ENCODE assay signal across 9 cellular contexts in the genomic region with DNA sequence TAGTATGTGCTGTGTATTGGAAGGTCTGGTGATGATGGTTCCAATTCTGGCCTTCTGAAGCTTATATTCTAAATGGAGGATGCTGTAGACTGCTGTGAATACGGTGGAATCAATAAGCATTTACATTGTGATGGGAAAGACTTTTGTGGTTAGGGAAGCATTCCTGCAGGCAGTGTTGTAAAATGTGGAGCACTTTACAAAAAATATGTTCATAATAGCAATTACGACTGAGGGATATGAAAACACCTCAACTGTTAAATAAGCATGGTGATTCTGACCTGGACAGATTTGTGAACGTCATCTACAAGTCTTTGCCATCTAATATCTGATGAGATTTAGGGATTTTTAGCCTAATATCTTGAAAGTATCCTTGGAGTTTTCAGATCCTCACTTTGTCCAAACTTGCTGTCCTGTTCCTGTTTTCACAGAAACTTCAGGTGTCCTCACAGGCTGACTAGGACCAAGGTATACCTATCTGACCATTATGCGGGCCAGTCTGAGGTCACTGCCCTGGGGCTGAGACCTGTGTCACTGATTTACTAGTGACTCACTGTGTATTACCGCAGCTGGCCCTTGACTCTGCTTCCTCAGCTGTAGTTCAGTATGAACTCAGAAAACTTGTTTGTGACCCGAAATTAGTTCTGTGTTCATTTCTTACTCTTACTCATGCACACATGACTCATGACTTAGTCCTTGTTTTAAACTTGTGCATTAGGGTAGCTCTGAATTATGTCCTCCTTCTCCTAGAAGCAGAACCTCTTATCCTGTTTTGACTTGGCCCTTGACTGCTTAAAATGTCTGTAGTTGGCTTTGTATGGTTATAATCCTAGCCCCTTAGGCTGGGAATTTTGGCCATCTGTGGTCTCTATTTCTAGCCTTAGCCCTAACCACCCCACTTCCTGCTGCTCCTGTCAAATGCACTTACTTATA.
DNase-seq lines count a peak whose midpoint lies in the region; ATAC-seq and TF ChIP-seq lines count a peak whose summit lies in the region.
"Had no signal": no experiment of that assay in that cellular context is flagged by ENCODE, and none has a peak within 500 bp of the region (broad histone marks: within the 10 kb centered on the region; RNA-seq: fewer than 3 reads in every experiment).

No MANE protein-coding gene starts in this region.

- DNase-seq in Calu3 (peak; percentile 95), GM19240 (ENCODE audit: insufficient read length, low spot score) (peak; percentile 23), SW480 (ENCODE audit: low spot score) (peak; percentile 51), foreskin melanocyte (peak; percentile 90)
- DNase-seq in naive thymus-derived CD8-positive, alpha-beta T cell, result no peak
- DNase-seq in stimulated activated naive CD4-positive, alpha-beta T cell (lab: John Stamatoyannopoulos, UW), result no peak
- DNase-seq: T-cell had no signal

- peaks cover 19% of the 10 kb centered on the region for H3K36me3 Mint-ChIP-seq in Calu3 (ENCODE audit: insufficient read depth, unreplicated experiment)
- peaks cover 23% of the 10 kb centered on the region for H3K36me3 Mint-ChIP-seq in stimulated activated memory B cell treated with anti-CD40 and anti-IgM and Interleukin-4, amounts not matched to agents 10 μg/mL and 1 μg/mL and 100 μg/mL, for 72 hours
- H3K36me3 Mint-ChIP-seq in naive thymus-derived CD8-positive, alpha-beta T cell, result peaks cover 35 to 66% (median 46%) of the 10 kb centered on the region in 3 donors

- H3K9me3 Mint-ChIP-seq in Calu3 (ENCODE audit: low read depth, unreplicated experiment), result peaks cover 2% of the 10 kb centered on the region
- H3K9me3 Mint-ChIP-seq in stimulated activated memory B cell treated with anti-CD40 and anti-IgM and Interleukin-4, amounts not matched to agents 10 μg/mL and 1 μg/mL and 100 μg/mL, for 72 hours, result peaks cover 2% of the 10 kb centered on the region
- H3K9me3 Mint-ChIP-seq in naive thymus-derived CD8-positive, alpha-beta T cell, result peaks cover 2 to 27% (median 20%) of the 10 kb centered on the region in 9 donors

- no peaks in the 10 kb centered on the region for H3K27me3 Mint-ChIP-seq in Calu3 (ENCODE audit: unreplicated experiment)
- H3K27me3 Mint-ChIP-seq in stimulated activated memory B cell treated with anti-CD40 and anti-IgM and Interleukin-4, amounts not matched to agents 10 μg/mL and 1 μg/mL and 100 μg/mL, for 72 hours, result no peaks in the 10 kb centered on the region
- no peaks in the 10 kb centered on the region for H3K27me3 Mint-ChIP-seq in naive thymus-derived CD8-positive, alpha-beta T cell
- H3K27me3 Mint-ChIP-seq: T-cell had no signal

- H3K4me1 Mint-ChIP-seq in Calu3 (ENCODE audit: low read depth, unreplicated experiment), result peaks cover 93% of the 10 kb centered on the region
- peaks cover 9% of the 10 kb centered on the region for H3K4me1 Mint-ChIP-seq in stimulated activated memory B cell treated with anti-CD40 and anti-IgM and Interleukin-4, amounts not matched to agents 10 μg/mL and 1 μg/mL and 100 μg/mL, for 72 hours
- peaks cover 0 to 7% (median 0%) of the 10 kb centered on the region in 4 donors for H3K4me1 Mint-ChIP-seq in naive thymus-derived CD8-positive, alpha-beta T cell

- intact Hi-C loops in Calu3 (cut with micrococcal nuclease; ENCODE audit: unreplicated experiment), result loop anchor here (1.0 to 10.0 kb wide), 10 partner anchors 125 to 1952 kb away; no protein-coding TSS in a partner anchor

- H3K4me3 Mint-ChIP-seq in Calu3 (ENCODE audit: low read depth, unreplicated experiment), result peak overlapping the region; percentile 45
- H3K4me3 Mint-ChIP-seq in stimulated activated memory B cell treated with anti-CD40 and anti-IgM and Interleukin-4, amounts not matched to agents 10 μg/mL and 1 μg/mL and 100 μg/mL, for 72 hours, result no peak overlapping the region
- no peak overlapping the region for H3K4me3 Mint-ChIP-seq in naive thymus-derived CD8-positive, alpha-beta T cell
- H3K4me3 Mint-ChIP-seq: T-cell had no signal

- POLR2A ChIA-PET in naive thymus-derived CD8-positive, alpha-beta T cell (lab: Charles Lee), result interaction anchor here (0.5 kb wide), 1 partner anchor 314 kb away, joined by 4 read pairs; no protein-coding TSS in a partner anchor

- peak; percentile 97 for ATAC-seq in HG03139 (IDR thresholded peaks at IDR 0.05; ENCODE audit: unreplicated experiment)
- ATAC-seq in stimulated activated memory B cell treated with anti-CD40 and anti-IgM and Interleukin-4, amounts not matched to agents 10 μg/mL and 1 μg/mL and 100 μg/mL, for 72 hours, result peak; percentile 92
- no peak for ATAC-seq in naive thymus-derived CD8-positive, alpha-beta T cell

- BruUV-seq in Calu3 (replicated peaks; lab: Mats Ljungman, UMichigan), result no TSS peak

- CTCF ChIA-PET in Calu3 (lab: Charles Lee), result interaction anchor here (0.6 to 4.3 kb wide), 16 partner anchors 19 to 1662 kb away, joined by 3 to 73 read pairs (median 3); a partner anchor contains a TSS

- peak overlapping the region; percentile 96 for H3K27ac Mint-ChIP-seq in Calu3 (ENCODE audit: unreplicated experiment)
- H3K27ac Mint-ChIP-seq in stimulated activated memory B cell treated with anti-CD40 and anti-IgM and Interleukin-4, amounts not matched to agents 10 μg/mL and 1 μg/mL and 100 μg/mL, for 72 hours, result peak overlapping the region; percentile 11
- H3K27ac Mint-ChIP-seq in naive thymus-derived CD8-positive, alpha-beta T cell, result no peak overlapping the region
- H3K27ac Mint-ChIP-seq: T-cell had no signal

- no peak for TF ChIP-seq CTCF in Calu3 (IDR thresholded peaks at IDR 0.05; ENCODE audit: unreplicated experiment)

Comparison
In these comparisons a context has a peak if more than half of its experiments do, and no peak if none do; other contexts are left out.
1. DNase-seq: peak in Calu3 (single experiment), GM19240 (single experiment), SW480 (single experiment) and foreskin melanocyte (single experiment); none in naive thymus-derived CD8-positive, alpha-beta T cell (0 of 10) and stimulated activated naive CD4-positive, alpha-beta T cell (0 of 6).
2. H3K27ac Mint-ChIP-seq: peak in Calu3 (single experiment) and stimulated activated memory B cell treated with anti-CD40 and anti-IgM and Interleukin-4, amounts not matched to agents 10 μg/mL and 1 μg/mL and 100 μg/mL, for 72 hours (single experiment); none in naive thymus-derived CD8-positive, alpha-beta T cell (0 of 10).
3. ATAC-seq: peak in HG03139 (single experiment) and stimulated activated memory B cell treated with anti-CD40 and anti-IgM and Interleukin-4, amounts not matched to agents 10 μg/mL and 1 μg/mL and 100 μg/mL, for 72 hours (single experiment); none in naive thymus-derived CD8-positive, alpha-beta T cell (0 of 2).